Comparison of ENCODE assay signal across 20 cellular contexts in genomic region chr19:38704488-38705026, GRCh38. TPM values are rescaled to one million over a fixed set of nuclear protein-coding genes. Genes with fewer than 3 reads are reported as not detected.
DNase-seq lines count a peak whose midpoint lies in the region; ATAC-seq and TF ChIP-seq lines count a peak whose summit lies in the region.
"Had no signal": no experiment of that assay in that cellular context is flagged by ENCODE, and none has a peak within 500 bp of the region (broad histone marks: within the 10 kb centered on the region; RNA-seq: fewer than 3 reads in every experiment).

No MANE protein-coding gene starts in this region.

- no peaks in the 10 kb centered on the region for H3K27me3 ChIP-seq in Peyer's patch

- intact Hi-C loops in CD14-positive monocyte (cut with micrococcal nuclease): no loop called here

- peaks cover 0 to 3% (median 0%) of the 10 kb centered on the region in 7 donors for H3K9me3 Mint-ChIP-seq in CD14-positive monocyte
- no peaks in the 10 kb centered on the region for H3K9me3 Mint-ChIP-seq in brain
- H3K9me3 Mint-ChIP-seq in memory B cell: no peaks in the 10 kb centered on the region

- H3K9me3 ChIP-seq in Peyer's patch: no peaks in the 10 kb centered on the region
- H3K9me3 ChIP-seq: prostate gland had no signal

- DNase-seq in CD14-positive monocyte (ENCODE audit: low spot score) (no peak), memory B cell (ENCODE audit: low spot score in 2 of 2) (no peak), NCI-H1436 treated with DMSO at 0.1 percent for 48 hours (lab: John Stamatoyannopoulos, UW) (no peak), Peyer's patch (no peak)
- DNase-seq in stimulated activated CD4-positive, alpha-beta T cell treated with anti-CD3 and anti-CD28 coated beads, Interleukin-2, amount 100 ng/mL, for 24 hours: no peak
- DNase-seq: activated CD4-positive, alpha-beta T cell treated with anti-CD3 and anti-CD28 coated beads, Interleukin-2, amount 50 U/mL, for 4 hours; amygdala; dermis blood vessel endothelial cell; DMS 273 treated with DMSO at 0.1 percent for 48 hours; left colon; NCI-H1436; NCI-H345 had no signal

- H3K27ac ChIP-seq in Peyer's patch: peak overlapping the region in 1 of 4 donors; percentile 66

- no peak overlapping the region for H3K4me3 Mint-ChIP-seq in CD14-positive monocyte
- H3K4me3 Mint-ChIP-seq in brain: no peak overlapping the region
- H3K4me3 Mint-ChIP-seq in memory B cell: no peak overlapping the region
- H3K4me3 Mint-ChIP-seq: B cell had no signal

- no peaks in the 10 kb centered on the region for H3K27me3 Mint-ChIP-seq in CD14-positive monocyte (ENCODE audit: low read depth in 3 of 3)
- no peaks in the 10 kb centered on the region for H3K27me3 Mint-ChIP-seq in brain
- no peaks in the 10 kb centered on the region for H3K27me3 Mint-ChIP-seq in memory B cell
- H3K27me3 Mint-ChIP-seq: B cell had no signal

- H3K27ac Mint-ChIP-seq in CD14-positive monocyte (peak overlapping the region in 4 of 7 donors; percentile 15 to 81 (median 63)), brain (peak overlapping the region in 3 of 5 experiments; percentile 43 to 71 (median 46)), memory B cell (peak overlapping the region; percentile 45)
- H3K27ac Mint-ChIP-seq: B cell had no signal

- H3K36me3 Mint-ChIP-seq in CD14-positive monocyte: peaks cover 86 to 99% of the 10 kb centered on the region in 2 donors
- H3K36me3 Mint-ChIP-seq in brain: peaks cover 58% of the 10 kb centered on the region
- H3K36me3 Mint-ChIP-seq in memory B cell: peaks cover 15% of the 10 kb centered on the region

- peaks cover 0 to 57% (median 10%) of the 10 kb centered on the region in 4 donors for H3K4me1 ChIP-seq in Peyer's patch

- peaks cover 2% of the 10 kb centered on the region for H3K4me1 Mint-ChIP-seq in CD14-positive monocyte
- H3K4me1 Mint-ChIP-seq in brain: no peaks in the 10 kb centered on the region
- no peaks in the 10 kb centered on the region for H3K4me1 Mint-ChIP-seq in memory B cell
- H3K4me1 Mint-ChIP-seq: B cell had no signal

- ATAC-seq in memory B cell (ENCODE audit: low read depth): no peak
- ATAC-seq in GM18502 (IDR thresholded peaks at IDR 0.05; ENCODE audit: poor library complexity, unreplicated experiment): no peak
- ATAC-seq: left colon had no signal

- no peak for TF ChIP-seq CTCF in CD14-positive monocyte (IDR thresholded peaks at IDR 0.05)
- peak; percentile 9 for TF ChIP-seq CTCF in GM12873 (IDR thresholded peaks at IDR 0.05; ENCODE audit: insufficient read depth, low read depth, low read length, missing control alignments)
- TF ChIP-seq CTCF in brain (conservative IDR thresholded peaks at IDR 0.05): no peak
- no peak for TF ChIP-seq CTCF in Peyer's patch (IDR thresholded peaks at IDR 0.05)

- TF ChIP-seq POLR2A in Peyer's patch (IDR thresholded peaks at IDR 0.05): no peak

- peaks cover 0 to 90% (median 0%) of the 10 kb centered on the region in 3 donors for H3K36me3 ChIP-seq in Peyer's patch

- no peak overlapping the region for H3K4me3 ChIP-seq in Peyer's patch
- H3K4me3 ChIP-seq: prostate gland had no signal

RNA-seq across cellular contexts. Expression of gene CAPN12, which starts 39.7 kb away (rescaled TPM):
- not detected for polyA plus RNA-seq in CD14-positive monocyte
- polyA plus RNA-seq in brain (ENCODE audit: insufficient read depth, low read depth, low replicate concordance): 0.44 TPM
- 10 to 100 TPM in 1 of 4 donors, 1 to 10 TPM in 3; 5.8 to 56.8 (median 6.4) TPM for total RNA-seq in Peyer's patch
- total RNA-seq: dermis blood vessel endothelial cell, LHCN-M2, myocyte, SK-MEL-5 had no signal

RNA-seq across cellular contexts. Expression of gene ACTN4, which starts 57.1 kb away (rescaled TPM):
- polyA plus RNA-seq in CD14-positive monocyte (10 to 100 TPM in 1 of 2 donors, 1 to 10 TPM in 1; 8.4 to 16.0 TPM), brain (ENCODE audit: insufficient read depth, low read depth, low replicate concordance) (379 TPM)
- 1,000 to 10,000 TPM in 1 of 4 donors, 100 to 1,000 TPM in 3; 360 to 1,049 (median 814) TPM for total RNA-seq in Peyer's patch

Comparison
In these comparisons a context has a peak if more than half of its experiments do, and no peak if none do; other contexts are left out.
1. RNA of gene ACTN4, which starts 57.1 kb away (polyA plus RNA-seq): 379 TPM in brain (single experiment); 8.4 to 16.0 TPM in CD14-positive monocyte; every median in the first group is over 10 times any median in the second.
2. Peak in every context shown above with its lines, with median percentiles within 50 percentile points of each other: H3K27ac Mint-ChIP-seq.